ENCODE assay signal across 8 cellular contexts in the genomic region with DNA sequence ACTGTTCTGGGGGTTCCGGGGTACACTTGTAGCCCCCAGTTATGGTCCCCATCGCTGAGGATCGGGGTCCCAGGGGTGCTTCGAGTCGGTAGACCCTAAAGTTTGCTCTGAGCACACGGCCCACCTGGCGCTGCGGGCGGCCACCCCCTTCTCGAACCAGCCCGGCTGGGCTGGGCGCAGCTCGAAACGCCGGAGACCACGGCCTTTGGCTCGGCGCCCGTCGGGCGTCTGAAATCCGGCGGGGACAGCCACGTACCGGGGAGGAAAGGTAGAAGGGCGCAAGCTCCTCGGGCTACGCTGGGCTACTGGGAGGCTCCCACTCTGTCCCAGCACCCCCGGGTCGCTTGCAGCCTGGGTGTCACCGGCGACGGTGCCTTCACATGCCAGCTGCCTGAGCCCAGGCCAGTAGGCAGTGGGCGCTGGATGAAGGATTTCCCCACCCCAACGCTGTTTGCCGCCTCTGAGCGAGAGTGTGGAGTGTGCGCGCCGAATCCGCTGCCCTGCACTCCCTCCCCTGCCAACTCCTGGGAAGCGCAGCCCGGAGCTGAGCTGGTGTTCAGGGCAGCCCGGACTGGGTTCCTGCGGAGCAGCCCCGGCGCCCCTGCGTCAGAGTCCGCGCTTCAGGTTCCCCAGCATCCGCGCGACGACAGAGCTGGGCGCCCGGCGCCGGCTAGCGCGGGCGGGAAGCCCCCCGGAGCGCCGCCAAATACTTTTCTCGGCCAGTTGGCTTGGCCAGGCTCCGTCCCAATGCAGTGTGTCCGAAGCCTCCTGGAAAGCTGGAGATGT. TPM values are rescaled to one million over a fixed set of nuclear protein-coding genes. Genes with fewer than 3 reads are reported as not detected.
A peak's percentile ranks its signal among the peaks of the same experiment; 100 is the strongest.
DNase-seq lines count a peak whose midpoint lies in the region; ATAC-seq, FAIRE-seq and TF ChIP-seq lines count a peak whose summit lies in the region.

No MANE protein-coding gene starts in this region.

- CTCF ChIA-PET in Caco-2 (lab: Charles Lee), result no interaction called here

- H3K4me3 Mint-ChIP-seq in Caco-2 (ENCODE audit: unreplicated experiment) (peak overlapping the region; percentile 42), progenitor cell of endocrine pancreas (ENCODE audit: low read depth) (peak overlapping the region; percentile 69)

- H3K27me3 Mint-ChIP-seq in Caco-2 (ENCODE audit: insufficient read depth, unreplicated experiment) (peaks cover 39% of the 10 kb centered on the region), progenitor cell of endocrine pancreas (peaks cover 36% of the 10 kb centered on the region)

- H3K9me3 ChIP-seq in Caco-2 (no peaks in the 10 kb centered on the region), adrenal gland (replicated peaks in 1 of 3) (no peaks in the 10 kb centered on the region), right atrium auricular region (no peaks in the 10 kb centered on the region)

- ATAC-seq in HG03039 (IDR thresholded peaks at IDR 0.05; ENCODE audit: unreplicated experiment) (no peak), GM21528 (IDR thresholded peaks at IDR 0.05; ENCODE audit: low FRiP score, unreplicated experiment) (no peak)

- H3K36me3 ChIP-seq in Caco-2 (ENCODE audit: control insufficient read depth, insufficient read depth, low read length) (no peaks in the 10 kb centered on the region), adrenal gland (replicated peaks in 1 of 2) (no peaks in the 10 kb centered on the region), right atrium auricular region (no peaks in the 10 kb centered on the region)

- H3K4me1 ChIP-seq in Caco-2 (no peaks in the 10 kb centered on the region), adrenal gland (replicated peaks in 1 of 2) (peaks cover 0 to 4% of the 10 kb centered on the region in 2 donors), right atrium auricular region (peaks cover 0 to 15% of the 10 kb centered on the region in 2 donors)

- BruUV-seq in Caco-2 (replicated peaks; lab: Mats Ljungman, UMichigan), result no TSS peak

- H3K27ac ChIP-seq in adrenal gland (peak overlapping the region in 4 of 5 donors; percentile 63 to 91 (median 86)), right atrium auricular region (peak overlapping the region; percentile 83 to 86)

- no peaks in the 10 kb centered on the region; the same call in none of the 2 replicates for H3K27me3 ChIP-seq in Caco-2 (replicated peaks; ENCODE audit: control insufficient read depth, insufficient read depth, low read length)
- H3K27me3 ChIP-seq in adrenal gland, result no peaks in the 10 kb centered on the region
- no peaks in the 10 kb centered on the region for H3K27me3 ChIP-seq in right atrium auricular region

- H3K4me1 Mint-ChIP-seq in Caco-2 (ENCODE audit: low read depth, unreplicated experiment) (peaks cover 6% of the 10 kb centered on the region), progenitor cell of endocrine pancreas (ENCODE audit: low read depth) (peaks cover 15% of the 10 kb centered on the region)

- intact Hi-C loops in Caco-2 (cut with micrococcal nuclease; ENCODE audit: unreplicated experiment) (no loop called here), adrenal gland (cut with DNase I) (no loop called here)

- H3K36me3 Mint-ChIP-seq in Caco-2 (ENCODE audit: insufficient read depth, unreplicated experiment), result no peaks in the 10 kb centered on the region
- no peaks in the 10 kb centered on the region for H3K36me3 Mint-ChIP-seq in progenitor cell of endocrine pancreas (ENCODE audit: insufficient read depth)

- H3K9me3 Mint-ChIP-seq in Caco-2 (ENCODE audit: unreplicated experiment) (no peaks in the 10 kb centered on the region), progenitor cell of endocrine pancreas (ENCODE audit: low read depth) (peaks cover 11% of the 10 kb centered on the region)

- 0 to 32% methylated on average over 66 to 67 of the region's 67 CpGs; no CpG with 5 or more reads in 2 of the 4 donors for WGBS in adrenal gland, 4 donors

- POLR2A ChIA-PET in Caco-2 (lab: Charles Lee), result no interaction called here

- no peak overlapping the region for H3K4me3 ChIP-seq in Caco-2 (ENCODE audit: low read depth, low read length)
- peak overlapping the region in 2 of 4 donors; percentile 43 to 63 for H3K4me3 ChIP-seq in adrenal gland
- H3K4me3 ChIP-seq in right atrium auricular region, result peak overlapping the region; percentile 49 to 59

- FAIRE-seq in D721Med (lab: Jason Lieb, UNC), result no peak

- DNase-seq in Caco-2 (no peak), M059J (ENCODE audit: low read depth) (peak; percentile 79), adrenal gland (peak in 6 of 7 donors; percentile 36 to 62 (median 44)), right atrium auricular region (ENCODE audit: low spot score) (no peak), progenitor cell of endocrine pancreas (ENCODE audit: low spot score, unreplicated experiment) (no peak), D721Med (ENCODE audit: insufficient read length, low spot score) (no peak)

- no peak for TF ChIP-seq CTCF in Caco-2 (IDR thresholded peaks at IDR 0.05; ENCODE audit: insufficient read depth in 1 of 2, low read depth in 1 of 2, low read length in 1 of 2, severe bottlenecking in 1 of 2, unreplicated experiment in 1 of 2)
- TF ChIP-seq CTCF in adrenal gland (IDR thresholded peaks at IDR 0.05), result no peak
- TF ChIP-seq CTCF in right atrium auricular region (IDR thresholded peaks at IDR 0.05), result no peak
- no peak for TF ChIP-seq CTCF in progenitor cell of endocrine pancreas (IDR thresholded peaks at IDR 0.05; ENCODE audit: unreplicated experiment)
- no peak for TF ChIP-seq CTCF in D721Med (IDR thresholded peaks at IDR 0.05; ENCODE audit: insufficient read depth, missing control alignments)

- TF ChIP-seq POLR2A in adrenal gland (IDR thresholded peaks at IDR 0.05), result no peak

- H3K27ac Mint-ChIP-seq in Caco-2 (ENCODE audit: unreplicated experiment) (no peak overlapping the region), progenitor cell of endocrine pancreas (peak overlapping the region; percentile 20)

RNA-seq across cellular contexts. Expression of gene MAMLD1, which starts 0.6 kb away (rescaled TPM):
- total RNA-seq in Caco-2 (2022) (not detected in 2 replicates), adrenal gland (10 to 100 TPM in 1 of 8 donors, 1 to 10 TPM in 7; 4.3 to 11.2 (median 6.5) TPM), right atrium auricular region (1 to 10 TPM in 1 of 2 donors, under 1 TPM in 1; 0.56 to 3.3 TPM), progenitor cell of endocrine pancreas (4.4 TPM in 2 replicates)
- 2.5 and 4.6 TPM in 2 replicates for total RNA-seq in M059J (2014; rRNA removed; shearing (Covaris generic))
- 10 to 100 TPM in 1 of 3 donors, 1 to 10 TPM in 2; 3.2 to 10.4 (median 7.3) TPM for polyA plus RNA-seq in adrenal gland

Comparison
In these comparisons a context has a peak if more than half of its experiments do, and no peak if none do; other contexts are left out.
1. DNase-seq: peak in M059J (single experiment) and adrenal gland (6 of 7); none in Caco-2 (0 of 2), right atrium auricular region (single experiment), progenitor cell of endocrine pancreas (single experiment) and D721Med (single experiment).